ENCODE assay signal across 12 cellular contexts in genomic region chr12:47804177-47804576, GRCh38. TPM values are rescaled to one million over a fixed set of nuclear protein-coding genes. Genes with fewer than 3 reads are reported as not detected.
DNase-seq lines count a peak whose midpoint lies in the region; ATAC-seq and TF ChIP-seq lines count a peak whose summit lies in the region.
"Had no signal": no experiment of that assay in that cellular context is flagged by ENCODE, and none has a peak within 500 bp of the region (broad histone marks: within the 10 kb centered on the region; RNA-seq: fewer than 3 reads in every experiment).

No MANE protein-coding gene starts in this region.

- CTCF ChIA-PET in SK-N-SH (lab: Yijun Ruan, JAX): interaction anchor here (1.3 to 15.5 kb wide), 4 partner anchors 14 to 62 kb away, joined by 5 to 247 read pairs (median 6); partner anchors contain the start of gene SLC48A1

- ATAC-seq in CD4-positive, CD25-positive, alpha-beta regulatory T cell (ENCODE audit: low read depth in 2 of 2): no peak
- no peak for ATAC-seq in GM19351 (IDR thresholded peaks at IDR 0.05; ENCODE audit: unreplicated experiment)
- no peak for ATAC-seq in effector memory CD8-positive, alpha-beta T cell (replicated peaks)
- ATAC-seq: mucosa of descending colon had no signal

- POLR2A ChIA-PET in SK-N-SH (lab: Yijun Ruan, JAX): no interaction called here

- H3K27ac ChIP-seq in CD4-positive, CD25-positive, alpha-beta regulatory T cell (ENCODE audit: insufficient read depth, low read length, poor library complexity, severe bottlenecking): no peak overlapping the region
- H3K27ac ChIP-seq in coronary artery (peak overlapping the region; percentile 24 to 85), sigmoid colon (peak overlapping the region; percentile 98 to 99 (median 99)), SK-N-SH (ENCODE audit: low read depth in 2 of 2, low read length in 1 of 2) (no peak overlapping the region; a peak in 1 of 4 replicates)

- intact Hi-C loops in sigmoid colon (cut with DNase I): no loop called here

- DNase-seq in CD4-positive, CD25-positive, alpha-beta regulatory T cell: no peak
- no peak for DNase-seq in HFFc6
- no peak for DNase-seq in coronary artery (ENCODE audit: low spot score)
- no peak for DNase-seq in sigmoid colon
- no peak for DNase-seq in effector memory CD8-positive, alpha-beta T cell
- DNase-seq in SK-N-SH: no peak
- no peak for DNase-seq in middle frontal gyrus (ENCODE audit: extremely low spot score, low spot score)
- DNase-seq: mucosa of descending colon, MV-4-11, NCI-H2171 had no signal

- H3K79me2 ChIP-seq in SK-N-SH (ENCODE audit: insufficient read depth): peaks cover 100% of the 10 kb centered on the region

- TF ChIP-seq EP300 in sigmoid colon (IDR thresholded peaks at IDR 0.05): no peak
- TF ChIP-seq EP300 in SK-N-SH (IDR thresholded peaks at IDR 0.05; ENCODE audit: borderline replicate concordance in 1 of 2, low read depth in 1 of 2, low read length in 1 of 2): no peak

- H3K27me3 Mint-ChIP-seq in CD4-positive, CD25-positive, alpha-beta regulatory T cell: no peaks in the 10 kb centered on the region
- peaks cover 7% of the 10 kb centered on the region for H3K27me3 Mint-ChIP-seq in HFFc6 (ENCODE audit: insufficient read depth)
- H3K27me3 Mint-ChIP-seq in effector memory CD8-positive, alpha-beta T cell: no peaks in the 10 kb centered on the region

- no peaks in the 10 kb centered on the region for H3K9me3 Mint-ChIP-seq in CD4-positive, CD25-positive, alpha-beta regulatory T cell
- H3K9me3 Mint-ChIP-seq in HFFc6: no peaks in the 10 kb centered on the region
- H3K9me3 Mint-ChIP-seq in effector memory CD8-positive, alpha-beta T cell: no peaks in the 10 kb centered on the region
- H3K9me3 Mint-ChIP-seq: CD14-positive monocyte had no signal

- TF ChIP-seq CTCF in HFFc6 (IDR thresholded peaks at IDR 0.05) (no peak), coronary artery (IDR thresholded peaks at IDR 0.05) (no peak), sigmoid colon (IDR thresholded peaks at IDR 0.05) (no peak), SK-N-SH (IDR thresholded peaks at IDR 0.05) (no peak)

- 80 to 93% methylated on average over 8 of the region's 8 CpGs for WGBS in sigmoid colon, 2 donors
- WGBS in SK-N-SH (ENCODE audit: low lambda C conversion rate): 99% methylated on average over 8 of the region's 8 CpGs

- H2AFZ ChIP-seq in SK-N-SH (ENCODE audit: low read depth): no peak overlapping the region

- H3F3A ChIP-seq in SK-N-SH (replicated peaks; ENCODE audit: insufficient read depth): no peaks in the 10 kb centered on the region

- no peaks in the 10 kb centered on the region for H3K9me3 ChIP-seq in CD4-positive, CD25-positive, alpha-beta regulatory T cell (ENCODE audit: control insufficient read depth in 2 of 2, low read length in 2 of 2)
- H3K9me3 ChIP-seq in sigmoid colon (no peaks in the 10 kb centered on the region), SK-N-SH (no peaks in the 10 kb centered on the region)
- H3K9me3 ChIP-seq: mucosa of descending colon had no signal

- peaks cover 15 to 93% (median 70%) of the 10 kb centered on the region in 4 donors for H3K4me1 Mint-ChIP-seq in CD4-positive, CD25-positive, alpha-beta regulatory T cell
- H3K4me1 Mint-ChIP-seq in HFFc6 (ENCODE audit: low read depth): peaks cover 92% of the 10 kb centered on the region
- H3K4me1 Mint-ChIP-seq in effector memory CD8-positive, alpha-beta T cell (ENCODE audit: low read depth in 2 of 2): peaks cover 72 to 78% of the 10 kb centered on the region in 2 donors

- H3K9ac ChIP-seq in SK-N-SH: no peak overlapping the region

- peaks cover 4% of the 10 kb centered on the region for H3K36me3 Mint-ChIP-seq in CD4-positive, CD25-positive, alpha-beta regulatory T cell
- H3K36me3 Mint-ChIP-seq in HFFc6 (ENCODE audit: low read depth): peaks cover 5% of the 10 kb centered on the region; the same call in 1 of the 2 replicates
- peaks cover 20% of the 10 kb centered on the region for H3K36me3 Mint-ChIP-seq in effector memory CD8-positive, alpha-beta T cell (ENCODE audit: insufficient read depth)

- H3K27ac Mint-ChIP-seq in CD4-positive, CD25-positive, alpha-beta regulatory T cell: peak overlapping the region in 2 of 3 donors; percentile 82 to 95
- H3K27ac Mint-ChIP-seq in HFFc6: peak overlapping the region; percentile 78; the same call in 1 of the 2 replicates
- H3K27ac Mint-ChIP-seq in effector memory CD8-positive, alpha-beta T cell: peak overlapping the region in 1 of 2 donors; percentile 61

- H3K27me3 ChIP-seq in CD4-positive, CD25-positive, alpha-beta regulatory T cell (ENCODE audit: control insufficient read depth, insufficient read depth, low read length): no peaks in the 10 kb centered on the region
- H3K27me3 ChIP-seq in sigmoid colon: no peaks in the 10 kb centered on the region
- no peaks in the 10 kb centered on the region for H3K27me3 ChIP-seq in SK-N-SH (ENCODE audit: insufficient read depth)

- peaks cover 20% of the 10 kb centered on the region for H3K36me3 ChIP-seq in CD4-positive, CD25-positive, alpha-beta regulatory T cell (ENCODE audit: control insufficient read depth, insufficient read depth, low read length)
- H3K36me3 ChIP-seq in sigmoid colon (no peaks in the 10 kb centered on the region), SK-N-SH (replicated peaks in 1 of 2; ENCODE audit: control insufficient read depth in 1 of 2, insufficient read depth in 2 of 2, low read length in 1 of 2) (peaks cover 20 to 29% of the 10 kb centered on the region in 2 experiments)

- no peak for TF ChIP-seq RAD21 in SK-N-SH (IDR thresholded peaks at IDR 0.05; ENCODE audit: low read length)

- peaks cover 100% of the 10 kb centered on the region for H4K20me1 ChIP-seq in SK-N-SH (ENCODE audit: insufficient read depth)

- H3K9me2 ChIP-seq in SK-N-SH: no peaks in the 10 kb centered on the region

- no peak overlapping the region for H3K4me2 ChIP-seq in SK-N-SH

- TF ChIP-seq POLR2A in sigmoid colon (IDR thresholded peaks at IDR 0.05): no peak

- no peak overlapping the region for H3K4me3 ChIP-seq in CD4-positive, CD25-positive, alpha-beta regulatory T cell (ENCODE audit: low read depth, low read length)
- peak overlapping the region; percentile 6 for H3K4me3 ChIP-seq in coronary artery
- H3K4me3 ChIP-seq in sigmoid colon: no peak overlapping the region
- no peak overlapping the region for H3K4me3 ChIP-seq in SK-N-SH (ENCODE audit: low read depth in 2 of 2, low read length in 1 of 2)
- H3K4me3 ChIP-seq: mucosa of descending colon had no signal

- H3K4me3 Mint-ChIP-seq in CD4-positive, CD25-positive, alpha-beta regulatory T cell: peak overlapping the region in 3 of 4 donors; percentile 22 to 81 (median 46)
- H3K4me3 Mint-ChIP-seq in HFFc6: no peak overlapping the region
- no peak overlapping the region for H3K4me3 Mint-ChIP-seq in effector memory CD8-positive, alpha-beta T cell

- H3K4me1 ChIP-seq in CD4-positive, CD25-positive, alpha-beta regulatory T cell (ENCODE audit: control insufficient read depth, insufficient read depth, low read length, poor library complexity, severe bottlenecking): peaks cover 83% of the 10 kb centered on the region
- H3K4me1 ChIP-seq in sigmoid colon (peaks cover 0 to 100% (median 100%) of the 10 kb centered on the region in 4 donors), SK-N-SH (ENCODE audit: control insufficient read depth in 1 of 2, insufficient read depth in 2 of 2, low read depth in 1 of 2, low read length in 1 of 2) (peaks cover 37 to 59% of the 10 kb centered on the region in 2 experiments; a peak in 3 of 4 replicates)

TF ChIP-seq in SK-N-SH, 30 proteins besides CTCF, POLR2A, EP300 and RAD21:
- no peak for TF ChIP-seq RFX5 (IDR thresholded peaks at IDR 0.05; ENCODE audit: low read length)
- TF ChIP-seq TCF12 (IDR thresholded peaks at IDR 0.05): no peak

RNA-seq across cellular contexts. Expression of gene HDAC7, which starts 15.5 kb away (rescaled TPM):
- total RNA-seq in CD4-positive, CD25-positive, alpha-beta regulatory T cell: 163 TPM
- 10 to 100 TPM; 14.0 to 15.4 (median 15.3) TPM for polyA plus RNA-seq in CD4-positive, CD25-positive, alpha-beta regulatory T cell
- 100 to 1,000 TPM; 104 to 120 (median 108) TPM for total RNA-seq in HFFc6 (2021; fragmentation: NEBNext Ultra II Directional; extraction: Animal tissue kit (Norgen Biotek cat#: 25700))
- total RNA-seq in sigmoid colon: 10 to 100 TPM; 45.3 to 79.2 (median 53.1) TPM
- polyA plus RNA-seq in sigmoid colon: 10 to 100 TPM in 2 of 3 donors, 1 to 10 TPM in 1; 6.5 to 44.8 (median 16.8) TPM
- polyA plus RNA-seq in SK-N-SH (2012; rRNA removed): 32.7 and 51.0 TPM in 2 replicates
- polyA plus RNA-seq in SK-N-SH (2012; cell fraction: cytosol; rRNA removed): 20.4 and 31.4 TPM in 2 replicates
- 227 and 305 TPM in 2 replicates for polyA plus RNA-seq in SK-N-SH (2012; cell fraction: nucleus; rRNA removed)

RNA-seq across cellular contexts. Expression of gene SLC48A1, which starts 31.1 kb away (rescaled TPM):
- 4.9 TPM for total RNA-seq in CD4-positive, CD25-positive, alpha-beta regulatory T cell
- polyA plus RNA-seq in CD4-positive, CD25-positive, alpha-beta regulatory T cell: 10 to 100 TPM in 1 of 4 donors, 1 to 10 TPM in 3; 7.3 to 12.7 (median 8.7) TPM
- total RNA-seq in HFFc6 (2021; fragmentation: NEBNext Ultra II Directional; extraction: Animal tissue kit (Norgen Biotek cat#: 25700)): 10 to 100 TPM; 18.8 to 24.5 (median 21.0) TPM
- total RNA-seq in sigmoid colon: 10 to 100 TPM; 30.3 to 46.6 (median 32.2) TPM
- polyA plus RNA-seq in sigmoid colon (10 to 100 TPM in 2 of 3 donors, 1 to 10 TPM in 1; 6.9 to 14.2 (median 12.0) TPM), SK-N-SH (2012; rRNA removed) (7.3 and 8.1 TPM in 2 replicates)
- polyA plus RNA-seq in SK-N-SH (2012; cell fraction: cytosol; rRNA removed): 4.7 and 6.8 TPM in 2 replicates
- polyA plus RNA-seq in SK-N-SH (2012; cell fraction: nucleus; rRNA removed): 13.1 and 16.1 TPM in 2 replicates

RNA-seq across cellular contexts. Expression of gene RAPGEF3, which starts 45.5 kb away (rescaled TPM):
- total RNA-seq in CD4-positive, CD25-positive, alpha-beta regulatory T cell: 0.79 TPM
- under 1 TPM in 2 of 4 donors, not detected in 2; 0.10 to 0.14 TPM for polyA plus RNA-seq in CD4-positive, CD25-positive, alpha-beta regulatory T cell
- total RNA-seq in HFFc6 (2021; fragmentation: NEBNext Ultra II Directional; extraction: Animal tissue kit (Norgen Biotek cat#: 25700)): 1 to 10 TPM; 2.0 to 4.1 (median 3.1) TPM
- 10 to 100 TPM; 13.8 to 36.8 (median 14.6) TPM for total RNA-seq in sigmoid colon
- 10 to 100 TPM in 1 of 3 donors, 1 to 10 TPM in 2; 3.9 to 16.2 (median 4.2) TPM for polyA plus RNA-seq in sigmoid colon
- 0.90 and 0.93 TPM in 2 replicates for polyA plus RNA-seq in SK-N-SH (2012; rRNA removed)
- polyA plus RNA-seq in SK-N-SH (2012; cell fraction: cytosol; rRNA removed): 0.23 and 0.42 TPM in 2 replicates
- 3.8 and 4.7 TPM in 2 replicates for polyA plus RNA-seq in SK-N-SH (2012; cell fraction: nucleus; rRNA removed)

Comparison
In these comparisons a context has a peak if more than half of its experiments do, and no peak if none do; other contexts are left out.
1. H3K27ac ChIP-seq: peak in coronary artery (2 of 2) and sigmoid colon (4 of 4); none in CD4-positive, CD25-positive, alpha-beta regulatory T cell (single experiment) and SK-N-SH (0 of 2).
2. H3K4me3 Mint-ChIP-seq: peak in CD4-positive, CD25-positive, alpha-beta regulatory T cell (3 of 4); none in HFFc6 (single experiment) and effector memory CD8-positive, alpha-beta T cell (0 of 2).